1 cellular context compared by ENCODE assay signal in genomic region chr4:73729534-73730165, GRCh38.
A peak's percentile ranks its signal among the peaks of the same experiment; 100 is the strongest.
TF ChIP-seq lines count a peak whose summit lies in the region.

No MANE protein-coding gene starts in this region.

TF ChIP-seq in K562, 482 proteins besides CTCF, POLR2A, EP300 and RAD21 (continued from another document):
- TF ChIP-seq CUX1 (CRISPR knock-in tag; IDR thresholded peaks at IDR 0.05) = no peak
- 0 out of 2 replicates have a peak, but pooled peaks have one; percentile 37 for TF ChIP-seq POLR2H (tag; IDR thresholded peaks at IDR 0.05; ENCODE audit: low read depth)
- TF ChIP-seq XRCC4 (IDR thresholded peaks at IDR 0.05; ENCODE audit: extremely low read depth, insufficient read depth, insufficient read length) = no peak
- no peak for TF ChIP-seq ZNF655 (CRISPR knock-in tag; IDR thresholded peaks at IDR 0.05)
- no peak for TF ChIP-seq FOXK2 (conservative IDR thresholded peaks at IDR 0.05 in 1 of 2, IDR thresholded peaks at IDR 0.05 in 1 of 2; ENCODE audit: low read depth in 2 of 2)
- TF ChIP-seq TFAP4 (CRISPR knock-in tag; IDR thresholded peaks at IDR 0.05; ENCODE audit: borderline replicate concordance) = no peak
- TF ChIP-seq ATF1 (CRISPR knock-in tag; IDR thresholded peaks at IDR 0.05) = no peak
- TF ChIP-seq ATF1 (tag; IDR thresholded peaks at IDR 0.05) = no peak
- TF ChIP-seq ZNF668 (CRISPR knock-in tag; IDR thresholded peaks at IDR 0.05) = no peak
- no peak for TF ChIP-seq ZNF699 (CRISPR knock-in tag; IDR thresholded peaks at IDR 0.05; ENCODE audit: insufficient replicate concordance)
- TF ChIP-seq L3MBTL2 (IDR thresholded peaks at IDR 0.05) = peak; percentile 37; the same call in 1 of the 2 replicates
- TF ChIP-seq ATF4 (CRISPR knock-in tag; IDR thresholded peaks at IDR 0.05) = no peak
- TF ChIP-seq ZNF79 (CRISPR knock-in tag; IDR thresholded peaks at IDR 0.05; ENCODE audit: low read depth) = no peak
- TF ChIP-seq POLR2G (IDR thresholded peaks at IDR 0.05; ENCODE audit: low read depth, low read length) = no peak
- TF ChIP-seq EP400 (IDR thresholded peaks at IDR 0.05) = 0 out of 2 replicates have a peak, but pooled peaks have one; percentile 11
- no peak for TF ChIP-seq ZNF165 (CRISPR knock-in tag; IDR thresholded peaks at IDR 0.05; ENCODE audit: borderline replicate concordance)
- no peak for TF ChIP-seq NRF1 (conservative IDR thresholded peaks at IDR 0.05 in 1 of 2, IDR thresholded peaks at IDR 0.05 in 1 of 2)
- TF ChIP-seq HDAC1 (IDR thresholded peaks at IDR 0.05) = no peak
- no peak for TF ChIP-seq REST (CRISPR knock-in tag; IDR thresholded peaks at IDR 0.05; ENCODE audit: low read depth)
- no peak for TF ChIP-seq ETV6 (IDR thresholded peaks at IDR 0.05; ENCODE audit: borderline replicate concordance in 1 of 2, low read depth in 2 of 2, low read length in 1 of 2)
- no peak for TF ChIP-seq ETV6 (CRISPR knock-in tag; IDR thresholded peaks at IDR 0.05; ENCODE audit: borderline replicate concordance)
- TF ChIP-seq ZNF551 (CRISPR knock-in tag; IDR thresholded peaks at IDR 0.05) = no peak
- TF ChIP-seq PHF21A (IDR thresholded peaks at IDR 0.05; ENCODE audit: borderline replicate concordance, low read depth) = no peak
- TF ChIP-seq SOX6 (IDR thresholded peaks at IDR 0.05) = 0 out of 2 replicates have a peak, but pooled peaks have one; percentile 12
- TF ChIP-seq TAL1 (IDR thresholded peaks at IDR 0.05) = no peak
- no peak for TF ChIP-seq ZNF583 (CRISPR knock-in tag; IDR thresholded peaks at IDR 0.05)
- TF ChIP-seq JUNB (CRISPR knock-in tag; conservative IDR thresholded peaks at IDR 0.05) = no peak
- TF ChIP-seq NKRF (IDR thresholded peaks at IDR 0.05; ENCODE audit: borderline replicate concordance) = no peak
- no peak for TF ChIP-seq ZNF253 (CRISPR knock-in tag; conservative IDR thresholded peaks at IDR 0.05)
- TF ChIP-seq GABPB1 (CRISPR knock-in tag; IDR thresholded peaks at IDR 0.05) = no peak
- no peak for TF ChIP-seq ZBTB33 (CRISPR knock-in tag; IDR thresholded peaks at IDR 0.05)
- TF ChIP-seq HMGXB4 (CRISPR knock-in tag; IDR thresholded peaks at IDR 0.05) = no peak
- no peak for TF ChIP-seq GTF2E2 (tag; IDR thresholded peaks at IDR 0.05)
- no peak for TF ChIP-seq KLF16 (IDR thresholded peaks at IDR 0.05)
- no peak for TF ChIP-seq ATF7 (IDR thresholded peaks at IDR 0.05)
- no peak for TF ChIP-seq NFYB (IDR thresholded peaks at IDR 0.05; ENCODE audit: extremely low read depth, insufficient read length)
- TF ChIP-seq TCFL5 (CRISPR knock-in tag; conservative IDR thresholded peaks at IDR 0.05) = no peak
- TF ChIP-seq ZNF212 (CRISPR knock-in tag; IDR thresholded peaks at IDR 0.05) = no peak
